Comparison of ENCODE assay signal across 27 cellular contexts in genomic region chr22:41074466-41074865, GRCh38. TPM values are rescaled to one million over a fixed set of nuclear protein-coding genes. Genes with fewer than 3 reads are reported as not detected.
DNase-seq lines count a peak whose midpoint lies in the region; ATAC-seq, FAIRE-seq and TF ChIP-seq lines count a peak whose summit lies in the region.
"Had no signal": no experiment of that assay in that cellular context is flagged by ENCODE, and none has a peak within 500 bp of the region (broad histone marks: within the 10 kb centered on the region; RNA-seq: fewer than 3 reads in every experiment).

No MANE protein-coding gene starts in this region.

- peak; percentile 19 for DNase-seq in left cardiac atrium
- DNase-seq in left ventricle myocardium superior = no peak
- DNase-seq in kidney = peak; percentile 69
- no peak for DNase-seq in neuronal stem cell (ENCODE audit: low spot score)
- no peak for DNase-seq in urothelium cell line (ENCODE audit: low spot score)
- DNase-seq in AG08396 (ENCODE audit: low spot score) = no peak
- DNase-seq in cerebellar nuclear complex (lab: John Stamatoyannopoulos, UW) = no peak
- DNase-seq: BE2C; C1 segment of cervical spinal cord; CD4-positive, alpha-beta memory T cell; CD4-positive, CD25-positive, alpha-beta regulatory T cell; CD8-positive, alpha-beta memory T cell; COR-L47; DMS 273 treated with DMSO at 0.1 percent for 48 hours; DMS153; DMS53; DMS79; DND-41; EL; GDM1 had no signal

- no peak for TF ChIP-seq CTCF in kidney (IDR thresholded peaks at IDR 0.05; ENCODE audit: borderline replicate concordance, extremely low read depth, insufficient read depth)

- peak overlapping the region; percentile 27 for H3K18ac ChIP-seq in neuronal stem cell (ENCODE audit: low read length)

- H3K79me1 ChIP-seq in neuronal stem cell (ENCODE audit: low read depth, low read length) = no peaks in the 10 kb centered on the region

- no peak overlapping the region for H2AFZ ChIP-seq in neuronal stem cell (ENCODE audit: low read length)

- peak overlapping the region; percentile 26 for H2BK15ac ChIP-seq in neuronal stem cell (ENCODE audit: low read length)

- peaks cover 0 to 6% (median 0%) of the 10 kb centered on the region in 3 experiments for H3K27me3 ChIP-seq in neuronal stem cell (ENCODE audit: control insufficient read depth in 3 of 3, insufficient read depth in 3 of 3, low read depth in 1 of 3, low read length in 3 of 3)
- H3K27me3 ChIP-seq: BE2C, BLaER1 had no signal

- peak overlapping the region; percentile 80 for H3K23ac ChIP-seq in neuronal stem cell (ENCODE audit: low read depth, low read length, poor library complexity)

- H3K4me3 ChIP-seq in kidney (ENCODE audit: low read length in 2 of 2) (no peak overlapping the region), neuronal stem cell (ENCODE audit: low read length in 2 of 2) (no peak overlapping the region)
- H3K4me3 ChIP-seq: A549, BLaER1, GM12878 had no signal

- peak overlapping the region; percentile 21 for H3K14ac ChIP-seq in neuronal stem cell (ENCODE audit: low read length)

- H4K91ac ChIP-seq in neuronal stem cell (ENCODE audit: low read depth, low read length, poor library complexity) = no peak overlapping the region

- H3K4me1 ChIP-seq in kidney (ENCODE audit: control insufficient read depth in 1 of 2, insufficient read depth in 1 of 2, low read depth in 1 of 2, low read length in 2 of 2) (no peaks in the 10 kb centered on the region), neuronal stem cell (ENCODE audit: control insufficient read depth in 2 of 2, insufficient read depth in 1 of 2, low read depth in 1 of 2, low read length in 2 of 2) (peaks cover 0 to 4% of the 10 kb centered on the region in 2 donors)
- H3K4me1 ChIP-seq: A549, BE2C had no signal

- no peak overlapping the region for H2BK12ac ChIP-seq in neuronal stem cell (ENCODE audit: low read length)

- FAIRE-seq in kidney (lab: Jason Lieb, UNC) (no peak), urothelium cell line (lab: Jason Lieb, UNC) (peak; percentile 84)
- FAIRE-seq: A549, GM12878, GM12892, GM18507 had no signal

- no peaks in the 10 kb centered on the region for H3K9me3 ChIP-seq in kidney (ENCODE audit: control insufficient read depth in 1 of 2, low read length in 2 of 2)
- no peaks in the 10 kb centered on the region for H3K9me3 ChIP-seq in neuronal stem cell (replicated peaks in 1 of 2; ENCODE audit: control insufficient read depth in 2 of 2, insufficient read depth in 1 of 2, low read depth in 1 of 2, low read length in 2 of 2)
- H3K9me3 ChIP-seq: A549, BE2C, BLaER1 had no signal

- H3K36me3 ChIP-seq in kidney (ENCODE audit: control insufficient read depth in 1 of 2, insufficient read depth in 2 of 2, low read length in 2 of 2) (no peaks in the 10 kb centered on the region), neuronal stem cell (replicated peaks in 1 of 2; ENCODE audit: control insufficient read depth in 2 of 2, insufficient read depth in 2 of 2, low read length in 2 of 2) (no peaks in the 10 kb centered on the region)
- H3K36me3 ChIP-seq: BE2C, BLaER1 had no signal

- H3K4ac ChIP-seq in neuronal stem cell (ENCODE audit: low read length) = no peak overlapping the region

- H2AK5ac ChIP-seq in neuronal stem cell (ENCODE audit: low read depth, low read length) = no peak overlapping the region

- peak overlapping the region; percentile 17 for H4K8ac ChIP-seq in neuronal stem cell (ENCODE audit: low read depth, low read length)

- intact Hi-C loops in left cardiac atrium (cut with DNase I) = no loop called here
- intact Hi-C loops in left ventricle myocardium superior (cut with micrococcal nuclease) = no loop called here
- intact Hi-C loops in kidney (cut with DNase I) = no loop called here

- H3K9ac ChIP-seq in kidney (ENCODE audit: low read length in 2 of 2) = no peak overlapping the region
- H3K9ac ChIP-seq in neuronal stem cell (ENCODE audit: low read depth, low read length, poor library complexity) = no peak overlapping the region
- H3K9ac ChIP-seq: BLaER1 had no signal

- H2BK5ac ChIP-seq in neuronal stem cell (ENCODE audit: low read length) = no peak overlapping the region

- H2BK120ac ChIP-seq in neuronal stem cell (ENCODE audit: low read depth, low read length) = no peak overlapping the region

- no CpG with 5 or more reads among the region's 22 CpGs for WGBS in neuronal stem cell (ENCODE audit: extremely low coverage in 2 of 2, insufficient read length in 2 of 2, insufficient replicate concordance in 1 of 2), 2 donors

- no peak overlapping the region for H3K27ac ChIP-seq in kidney (ENCODE audit: low read depth in 2 of 2, low read length in 2 of 2)
- no peak overlapping the region for H3K27ac ChIP-seq in neuronal stem cell (replicated peaks; ENCODE audit: low read length)
- H3K27ac ChIP-seq: 22Rv1, A549, BLaER1 had no signal

- no peak overlapping the region for H3K4me2 ChIP-seq in neuronal stem cell (ENCODE audit: insufficient read depth, low read length, poor library complexity, severe bottlenecking)
- H3K4me2 ChIP-seq: A549, BLaER1 had no signal

- ATAC-seq in left cardiac atrium (no peak), left ventricle myocardium superior (no peak), HG02884 (IDR thresholded peaks at IDR 0.05; ENCODE audit: unreplicated experiment) (no peak)
- ATAC-seq: A549, GM12878 had no signal

RNA-seq across cellular contexts. Expression of gene EP300, which starts 17.9 kb away (rescaled TPM):
- total RNA-seq in left cardiac atrium (10 to 100 TPM; 28.6 to 31.5 TPM), left ventricle myocardium superior (30.5 TPM), kidney (76.8 TPM)
- 4.1 TPM for polyA plus RNA-seq in kidney (ENCODE audit: insufficient read depth, low read depth, low replicate concordance)
- polyA plus RNA-seq in neuronal stem cell (2013, experiment 1 of 2) = 19.7 TPM
- polyA plus RNA-seq in neuronal stem cell (2013, experiment 2 of 2) = 21.9 TPM

Comparison
In these comparisons a context has a peak if more than half of its experiments do, and no peak if none do; other contexts are left out.
1. DNase-seq: peak in left cardiac atrium (single experiment) and kidney (single experiment); none in left ventricle myocardium superior (single experiment), neuronal stem cell (single experiment), urothelium cell line (single experiment), AG08396 (single experiment) and cerebellar nuclear complex (0 of 2).